Comparison of ENCODE assay signal across 21 cellular contexts in genomic region chr7:44987996-44988395, GRCh38. TPM values are rescaled to one million over a fixed set of nuclear protein-coding genes. Genes with fewer than 3 reads are reported as not detected.
DNase-seq lines count a peak whose midpoint lies in the region; ATAC-seq, FAIRE-seq and TF ChIP-seq lines count a peak whose summit lies in the region.
"Had no signal": no experiment of that assay in that cellular context is flagged by ENCODE, and none has a peak within 500 bp of the region (broad histone marks: within the 10 kb centered on the region; RNA-seq: fewer than 3 reads in every experiment).

No MANE protein-coding gene starts in this region.

- H3K4me1 ChIP-seq in CD4-positive, alpha-beta memory T cell (ENCODE audit: insufficient read depth, low read length): peaks cover 42% of the 10 kb centered on the region
- H3K4me1 ChIP-seq in HUES64 (ENCODE audit: insufficient read depth, low read length): peaks cover 7% of the 10 kb centered on the region
- peaks cover 5% of the 10 kb centered on the region for H3K4me1 ChIP-seq in mesendoderm (ENCODE audit: control insufficient read depth, low read depth, low read length)
- peaks cover 24 to 26% of the 10 kb centered on the region in 2 experiments; a peak in 3 of 4 replicates for H3K4me1 ChIP-seq in SK-N-SH (ENCODE audit: control insufficient read depth in 1 of 2, insufficient read depth in 2 of 2, low read depth in 1 of 2, low read length in 1 of 2)

- H3K4me3 ChIP-seq in CD4-positive, alpha-beta memory T cell (ENCODE audit: low read length in 2 of 2): no peak overlapping the region
- peak overlapping the region; percentile 18; the same call in 1 of the 2 replicates for H3K4me3 ChIP-seq in HUES64 (ENCODE audit: low read length)
- H3K4me3 ChIP-seq in mesendoderm (ENCODE audit: low read length): no peak overlapping the region
- H3K4me3 ChIP-seq in SK-N-SH (ENCODE audit: low read depth in 2 of 2, low read length in 1 of 2): no peak overlapping the region
- H3K4me3 ChIP-seq: thyroid gland had no signal

- no peak overlapping the region for H2BK120ac ChIP-seq in mesendoderm (ENCODE audit: low read depth, low read length)

- no peak for TF ChIP-seq CTCF in SK-N-SH (IDR thresholded peaks at IDR 0.05)

- CTCF ChIA-PET in CD4-positive, alpha-beta memory T cell (lab: Charles Lee; ENCODE audit: partially characterized antibody): interaction anchor here (0.6 to 1.7 kb wide), 2 partner anchors 11 to 14 kb away, joined by 3 to 11 read pairs; no protein-coding TSS in a partner anchor
- CTCF ChIA-PET in SK-N-SH (lab: Yijun Ruan, JAX): interaction anchor here (0.6 to 2.2 kb wide), 5 partner anchors 11 to 148 kb away, joined by 3 to 9 read pairs (median 6); partner anchors contain the start of gene CCM2

- H3K36me3 ChIP-seq in CD4-positive, alpha-beta memory T cell (ENCODE audit: insufficient read depth, low read length): peaks cover 23% of the 10 kb centered on the region
- H3K36me3 ChIP-seq in HUES64 (ENCODE audit: insufficient read depth, low read length): peaks cover 30% of the 10 kb centered on the region
- peaks cover 12% of the 10 kb centered on the region for H3K36me3 ChIP-seq in mesendoderm (ENCODE audit: control insufficient read depth, insufficient read depth, low read length)
- H3K36me3 ChIP-seq in SK-N-SH (replicated peaks in 1 of 2; ENCODE audit: control insufficient read depth in 1 of 2, insufficient read depth in 2 of 2, low read length in 1 of 2): peaks cover 28% of the 10 kb centered on the region in 2 experiments

- H4K8ac ChIP-seq in mesendoderm (ENCODE audit: low read depth, low read length): no peak overlapping the region

- H3K27ac Mint-ChIP-seq in CD4-positive, alpha-beta memory T cell: peak overlapping the region in 6 of 7 donors; percentile 98 to 100 (median 99)
- no peak overlapping the region for H3K27ac Mint-ChIP-seq in activated T-cell treated with anti-CD3 and anti-CD28 coated beads, Interleukin-2, amount 50 U/mL, for 72 hours

- no peak overlapping the region for H3K4ac ChIP-seq in mesendoderm (ENCODE audit: low read depth, low read length)

- 88% methylated on average over 10 of the region's 10 CpGs for WGBS in HUES64
- WGBS in mesendoderm (ENCODE audit: extremely low coverage, insufficient coverage, low lambda C conversion rate): no CpG with 5 or more reads among the region's 10 CpGs
- WGBS in SK-N-SH (ENCODE audit: low lambda C conversion rate): 91% methylated on average over 10 of the region's 10 CpGs

- H3K27me3 ChIP-seq in CD4-positive, alpha-beta memory T cell (ENCODE audit: insufficient read depth, low read length): no peaks in the 10 kb centered on the region
- H3K27me3 ChIP-seq in HUES64 (ENCODE audit: insufficient read depth, low read length): no peaks in the 10 kb centered on the region
- no peaks in the 10 kb centered on the region for H3K27me3 ChIP-seq in mesendoderm (ENCODE audit: insufficient read depth, low read length, poor library complexity)
- no peaks in the 10 kb centered on the region for H3K27me3 ChIP-seq in SK-N-SH (ENCODE audit: insufficient read depth)
- H3K27me3 ChIP-seq: heart right ventricle, thyroid gland had no signal

- H3K79me2 ChIP-seq in mesendoderm (ENCODE audit: control insufficient read depth, insufficient read depth, low read length) (peaks cover 32% of the 10 kb centered on the region), SK-N-SH (ENCODE audit: insufficient read depth) (peaks cover 26% of the 10 kb centered on the region)

- H4K5ac ChIP-seq in mesendoderm (ENCODE audit: low read length): no peak overlapping the region

- FAIRE-seq in HTR-8/SVneo (lab: Jason Lieb, UNC): no peak

- H2BK15ac ChIP-seq in mesendoderm (replicated peaks; ENCODE audit: low read depth): no peak overlapping the region

- H3K27ac ChIP-seq in CD4-positive, alpha-beta memory T cell (ENCODE audit: low read depth, low read length): no peak overlapping the region
- H3K27ac ChIP-seq in HUES64 (ENCODE audit: low read depth, low read length) (no peak overlapping the region), mesendoderm (ENCODE audit: low read depth, low read length) (no peak overlapping the region), SK-N-SH (ENCODE audit: low read depth in 2 of 2, low read length in 1 of 2) (no peak overlapping the region)

- H3F3A ChIP-seq in SK-N-SH (replicated peaks; ENCODE audit: insufficient read depth): peaks cover 25% of the 10 kb centered on the region

- intact Hi-C loops in CD4-positive, alpha-beta memory T cell (cut with micrococcal nuclease): loop anchor here (5.0 kb wide), 1 partner anchor 241 kb away; the partner anchor contains the start of gene ZMIZ2

- no peak for ATAC-seq in activated T-cell treated with anti-CD3 and anti-CD28 coated beads, Interleukin-2, amount 50 U/mL, for 72 hours (replicated peaks in 1 of 2)
- ATAC-seq: heart right ventricle, left ventricle myocardium superior had no signal

- no peaks in the 10 kb centered on the region for H4K20me1 ChIP-seq in SK-N-SH (ENCODE audit: insufficient read depth)

- H3K9me3 Mint-ChIP-seq in CD4-positive, alpha-beta memory T cell: peaks cover 0 to 3% (median 0%) of the 10 kb centered on the region in 8 donors
- no peaks in the 10 kb centered on the region for H3K9me3 Mint-ChIP-seq in activated T-cell treated with anti-CD3 and anti-CD28 coated beads, Interleukin-2, amount 50 U/mL, for 72 hours

- no peak for TF ChIP-seq RAD21 in SK-N-SH (IDR thresholded peaks at IDR 0.05; ENCODE audit: low read length)

- H3K79me1 ChIP-seq in mesendoderm (ENCODE audit: low read length): peaks cover 8% of the 10 kb centered on the region

- POLR2A ChIA-PET in CD4-positive, alpha-beta memory T cell (lab: Charles Lee; ENCODE audit: partially characterized antibody): interaction anchor here (3.3 to 21.9 kb wide), 3 partner anchors 11 to 42 kb away, joined by 96 to 551 read pairs (median 479); partner anchors contain the start of genes CCM2 and MYO1G
- POLR2A ChIA-PET in SK-N-SH (lab: Yijun Ruan, JAX): no interaction called here

- H3K56ac ChIP-seq in mesendoderm (ENCODE audit: low read length): peak overlapping the region; percentile 5

- DNase-seq in CD4-positive, alpha-beta memory T cell: no peak
- DNase-seq in activated T-cell treated with anti-CD3 and anti-CD28 coated beads, Interleukin-2, amount 50 U/mL, for 72 hours: peak in 1 of 2 donors; percentile 14
- DNase-seq in mesendoderm: no peak
- DNase-seq in HTR-8/SVneo (ENCODE audit: insufficient read length, low spot score): no peak
- no peak for DNase-seq in SK-N-SH
- no peak for DNase-seq in MV-4-11 (lab: John Stamatoyannopoulos, UW)
- no peak for DNase-seq in occipital lobe (lab: John Stamatoyannopoulos, UW)
- DNase-seq: activated CD4-positive, CD25-positive, alpha-beta regulatory T cell; activated effector memory CD4-positive, alpha-beta T cell treated with anti-CD3 and anti-CD28 coated beads, Interleukin-2, amount 50 U/mL, for 16 hours; central memory CD4-positive, alpha-beta T cell; COR-L47; heart right ventricle; left ventricle myocardium superior; NCI-H1417; NCI-H526 treated with DMSO at 0.1 percent for 48 hours; SIG-M5; thyroid gland had no signal

- H3K9me3 ChIP-seq in CD4-positive, alpha-beta memory T cell (ENCODE audit: control insufficient read depth in 1 of 2, low read length in 2 of 2): no peaks in the 10 kb centered on the region
- H3K9me3 ChIP-seq in HUES64 (ENCODE audit: insufficient read depth, low read depth, low read length): no peaks in the 10 kb centered on the region
- H3K9me3 ChIP-seq in SK-N-SH: no peaks in the 10 kb centered on the region
- H3K9me3 ChIP-seq: heart right ventricle, thyroid gland had no signal

- H3K4me3 Mint-ChIP-seq in CD4-positive, alpha-beta memory T cell: peak overlapping the region in 3 of 8 donors; percentile 3 to 97 (median 95)
- H3K4me3 Mint-ChIP-seq in activated T-cell treated with anti-CD3 and anti-CD28 coated beads, Interleukin-2, amount 50 U/mL, for 72 hours: peak overlapping the region; percentile 85 to 100

- peaks cover 31 to 53% (median 42%) of the 10 kb centered on the region in 4 donors for H3K4me1 Mint-ChIP-seq in CD4-positive, alpha-beta memory T cell
- H3K4me1 Mint-ChIP-seq in activated T-cell treated with anti-CD3 and anti-CD28 coated beads, Interleukin-2, amount 50 U/mL, for 72 hours (ENCODE audit: low read depth): peaks cover 67% of the 10 kb centered on the region

- H3K9me2 ChIP-seq in SK-N-SH: no peaks in the 10 kb centered on the region

- H3K23ac ChIP-seq in mesendoderm (ENCODE audit: low read length): no peak overlapping the region

- peaks cover 30 to 39% of the 10 kb centered on the region in 2 donors for H3K36me3 Mint-ChIP-seq in CD4-positive, alpha-beta memory T cell
- peaks cover 36 to 37% of the 10 kb centered on the region in 2 donors for H3K36me3 Mint-ChIP-seq in activated T-cell treated with anti-CD3 and anti-CD28 coated beads, Interleukin-2, amount 50 U/mL, for 72 hours (ENCODE audit: insufficient read depth in 2 of 2)

- no peak overlapping the region for H3K18ac ChIP-seq in mesendoderm (ENCODE audit: low read length)

- H3K27me3 Mint-ChIP-seq in CD4-positive, alpha-beta memory T cell: no peaks in the 10 kb centered on the region
- no peaks in the 10 kb centered on the region for H3K27me3 Mint-ChIP-seq in activated T-cell treated with anti-CD3 and anti-CD28 coated beads, Interleukin-2, amount 50 U/mL, for 72 hours (ENCODE audit: low read depth)

- H3K4me2 ChIP-seq in mesendoderm (ENCODE audit: low read length): no peak overlapping the region
- H3K4me2 ChIP-seq in SK-N-SH: no peak overlapping the region; the same call in 1 of the 2 replicates

- no peak overlapping the region for H2AFZ ChIP-seq in SK-N-SH (ENCODE audit: low read depth)

- H3K9ac ChIP-seq in HUES64 (ENCODE audit: low read depth, low read length) (no peak overlapping the region), mesendoderm (ENCODE audit: low read length) (no peak overlapping the region), SK-N-SH (no peak overlapping the region)

- H2AK5ac ChIP-seq in mesendoderm (ENCODE audit: low read length): no peak overlapping the region

- no peak overlapping the region for H2BK5ac ChIP-seq in mesendoderm (ENCODE audit: low read length)

- no peak for TF ChIP-seq EP300 in SK-N-SH (IDR thresholded peaks at IDR 0.05; ENCODE audit: borderline replicate concordance in 1 of 2, low read depth in 1 of 2, low read length in 1 of 2)

RNA-seq across cellular contexts. Expression of gene MYO1G, which starts 9.2 kb away (rescaled TPM):
- total RNA-seq in CD4-positive, alpha-beta memory T cell: 10 to 100 TPM; 92.9 to 94.2 TPM
- polyA plus RNA-seq in CD4-positive, alpha-beta memory T cell: 100 to 1,000 TPM; 143 to 168 TPM
- polyA plus RNA-seq in HUES64 (2013, experiment 1 of 2): not detected
- not detected for polyA plus RNA-seq in HUES64 (2013, experiment 2 of 2)
- total RNA-seq in activated T-cell treated with anti-CD3 and anti-CD28 coated beads, Interleukin-2, amount 50 U/mL, for 72 hours: 100 to 1,000 TPM; 595 to 606 TPM
- polyA plus RNA-seq in mesendoderm (2013, experiment 1 of 2): 0.04 TPM
- 0.04 TPM for polyA plus RNA-seq in mesendoderm (2013, experiment 2 of 2)
- 0.05 and 0.10 TPM in 2 replicates for polyA plus RNA-seq in SK-N-SH (2012; rRNA removed)
- polyA plus RNA-seq in SK-N-SH (2012; cell fraction: cytosol; rRNA removed): 0.01 TPM in 2 replicates
- polyA plus RNA-seq in SK-N-SH (2012; cell fraction: nucleus; rRNA removed): 0.24 and 0.26 TPM in 2 replicates
- total RNA-seq in occipital lobe: 0.47 TPM
- total RNA-seq: epithelial cell of proximal tubule, HT1080 had no signal
- polyA plus RNA-seq: smooth muscle cell had no signal

RNA-seq across cellular contexts. Expression of gene CCM2, which starts 12.0 kb away (rescaled TPM):
- total RNA-seq in CD4-positive, alpha-beta memory T cell: 100 to 1,000 TPM; 192 to 200 TPM
- polyA plus RNA-seq in CD4-positive, alpha-beta memory T cell: 10 to 100 TPM; 82.1 to 91.9 TPM
- 30.4 TPM for polyA plus RNA-seq in HUES64 (2013, experiment 1 of 2)
- polyA plus RNA-seq in HUES64 (2013, experiment 2 of 2): 30.7 TPM
- 100 to 1,000 TPM in 1 of 2 donors, 10 to 100 TPM in 1; 94.2 to 109 TPM for total RNA-seq in activated T-cell treated with anti-CD3 and anti-CD28 coated beads, Interleukin-2, amount 50 U/mL, for 72 hours
- 20.7 TPM for polyA plus RNA-seq in mesendoderm (2013, experiment 1 of 2)
- 20.4 TPM for polyA plus RNA-seq in mesendoderm (2013, experiment 2 of 2)
- polyA plus RNA-seq in SK-N-SH (2012; rRNA removed): 65.6 and 83.2 TPM in 2 replicates
- 46.0 and 71.9 TPM in 2 replicates for polyA plus RNA-seq in SK-N-SH (2012; cell fraction: cytosol; rRNA removed)
- polyA plus RNA-seq in SK-N-SH (2012; cell fraction: nucleus; rRNA removed): 81.6 and 98.7 TPM in 2 replicates
- 23.4 TPM for total RNA-seq in occipital lobe

Comparison
In these comparisons a context has a peak if more than half of its experiments do, and no peak if none do; other contexts are left out.
1. RNA of gene MYO1G, which starts 9.2 kb away (total RNA-seq): 595 to 606 TPM in activated T-cell treated with anti-CD3 and anti-CD28 coated beads, Interleukin-2, amount 50 U/mL, for 72 hours and 92.9 to 94.2 TPM in CD4-positive, alpha-beta memory T cell; 0.47 TPM in occipital lobe (single experiment); every median in the first group is over 10 times any median in the second.